40 cellular contexts compared by ENCODE assay signal in the genomic region with DNA sequence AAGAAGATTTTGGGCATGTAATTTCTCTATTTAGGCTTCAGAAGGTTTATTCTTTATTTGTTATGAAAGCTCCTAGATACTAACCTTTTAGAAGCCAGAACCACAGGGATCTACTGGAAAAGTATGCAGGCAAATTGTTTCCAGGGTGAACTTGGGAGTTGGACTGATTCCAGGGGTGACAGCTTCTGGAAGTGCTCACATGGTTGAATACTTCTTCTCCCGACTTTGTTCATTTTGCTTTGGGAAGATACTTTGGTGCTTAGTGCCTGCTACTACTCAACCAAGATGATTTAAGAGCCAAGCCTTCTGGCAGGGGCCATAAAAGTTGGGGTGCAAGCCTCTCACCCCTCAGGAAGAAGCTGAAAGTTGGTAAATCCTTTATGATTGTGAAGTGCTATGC.
"Had no signal": no experiment of that assay in that cellular context is flagged by ENCODE, and none has a peak within 500 bp of the region (broad histone marks: within the 10 kb centered on the region; RNA-seq: fewer than 3 reads in every experiment).

No MANE protein-coding gene starts in this region.

- H3K27me3 Mint-ChIP-seq: activated naive CD4-positive, alpha-beta T cell treated with anti-CD3 and anti-CD28 coated beads, Interleukin-2, amount 10 ng/mL, durations not matched to agents 7 days and 5 days; activated naive CD4-positive, alpha-beta T cell treated with anti-CD3 and anti-CD28 coated beads, Interleukin-2, amount 50 U/mL, for 24 hours; activated naive CD8-positive, alpha-beta T cell; activated naive CD8-positive, alpha-beta T cell treated with anti-CD3 and anti-CD28 coated beads for 36 hours; activated naive CD8-positive, alpha-beta T cell treated with anti-CD3 and anti-CD28 coated beads, Interleukin-2, amount 10 ng/mL, durations not matched to agents 7 days and 5 days; activated naive CD8-positive, alpha-beta T cell treated with anti-CD3 and anti-CD28 coated beads, Interleukin-2, amount 50 U/mL, for 24 hours; activated T-helper 17 cell treated with anti-CD3 and anti-CD28 coated beads, Interleukin-2, amount 50 U/mL, for 72 hours; central memory CD8-positive, alpha-beta T cell had no signal

- H3K4me3 ChIP-seq: adrenal gland, ascending aorta, body of pancreas, breast epithelium, cardiac muscle cell had no signal

- H3K4me1 ChIP-seq: adrenal gland, ascending aorta, body of pancreas, breast epithelium had no signal

- H3K36me3 Mint-ChIP-seq: activated naive CD4-positive, alpha-beta T cell treated with anti-CD3 and anti-CD28 coated beads, Interleukin-2, amount 10 ng/mL, durations not matched to agents 7 days and 5 days; activated naive CD4-positive, alpha-beta T cell treated with anti-CD3 and anti-CD28 coated beads, Interleukin-2, amount 50 U/mL, for 24 hours; activated naive CD4-positive, alpha-beta T cell treated with anti-CD3 and anti-CD28 coated beads, Interleukin-2, amount 50 U/mL, for 72 hours; activated naive CD8-positive, alpha-beta T cell; activated naive CD8-positive, alpha-beta T cell treated with anti-CD3 and anti-CD28 coated beads for 36 hours; activated naive CD8-positive, alpha-beta T cell treated with anti-CD3 and anti-CD28 coated beads, Interleukin-2, amount 10 ng/mL, durations not matched to agents 7 days and 5 days; brain had no signal

- H3K4me1 Mint-ChIP-seq: activated naive CD4-positive, alpha-beta T cell treated with anti-CD3 and anti-CD28 coated beads, Interleukin-2, amount 10 ng/mL, durations not matched to agents 7 days and 5 days; activated naive CD4-positive, alpha-beta T cell treated with anti-CD3 and anti-CD28 coated beads, Interleukin-2, amount 50 U/mL, for 24 hours; activated naive CD8-positive, alpha-beta T cell treated with anti-CD3 and anti-CD28 coated beads for 36 hours; activated naive CD8-positive, alpha-beta T cell treated with anti-CD3 and anti-CD28 coated beads, Interleukin-2, amount 10 ng/mL, durations not matched to agents 7 days and 5 days; activated naive CD8-positive, alpha-beta T cell treated with anti-CD3 and anti-CD28 coated beads, Interleukin-2, amount 50 U/mL, for 24 hours; activated T-helper 17 cell treated with anti-CD3 and anti-CD28 coated beads, Interleukin-2, amount 50 U/mL, for 72 hours; brain; central memory CD8-positive, alpha-beta T cell had no signal

- FAIRE-seq: astrocyte, bronchial epithelial cell had no signal

- ATAC-seq: activated naive CD4-positive, alpha-beta T cell treated with anti-CD3 and anti-CD28 coated beads, Interleukin-2, amount 50 U/mL, for 72 hours; activated naive CD8-positive, alpha-beta T cell treated with anti-CD3 and anti-CD28 coated beads, Interleukin-2, amount 50 U/mL, for 24 hours; activated T-cell treated with anti-CD3 and anti-CD28 coated beads, Interleukin-2, amount 50 U/mL, for 4 hours; activated T-cell treated with anti-CD3 and anti-CD28 coated beads, Interleukin-2, amount 50 U/mL, for 72 hours; activated T-helper 17 cell treated with anti-CD3 and anti-CD28 coated beads, Interleukin-2, amount 50 U/mL, for 72 hours; body of pancreas had no signal

- H3K4me3 Mint-ChIP-seq: activated naive CD4-positive, alpha-beta T cell treated with anti-CD3 and anti-CD28 coated beads for 36 hours; activated naive CD4-positive, alpha-beta T cell treated with anti-CD3 and anti-CD28 coated beads, Interleukin-2, amount 10 ng/mL, durations not matched to agents 7 days and 5 days; activated naive CD4-positive, alpha-beta T cell treated with anti-CD3 and anti-CD28 coated beads, Interleukin-2, amount 50 U/mL, for 24 hours; activated naive CD8-positive, alpha-beta T cell; activated naive CD8-positive, alpha-beta T cell treated with anti-CD3 and anti-CD28 coated beads for 36 hours; activated naive CD8-positive, alpha-beta T cell treated with anti-CD3 and anti-CD28 coated beads, Interleukin-2, amount 10 ng/mL, durations not matched to agents 7 days and 5 days; activated naive CD8-positive, alpha-beta T cell treated with anti-CD3 and anti-CD28 coated beads, Interleukin-2, amount 50 U/mL, for 24 hours; activated T-cell treated with anti-CD3 and anti-CD28 coated beads, Interleukin-2, amount 50 U/mL, for 24 hours; activated T-cell treated with anti-CD3 and anti-CD28 coated beads, Interleukin-2, amount 50 U/mL, for 4 hours; activated T-cell treated with anti-CD3 and anti-CD28 coated beads, Interleukin-2, amount 50 U/mL, for 72 hours; activated T-helper 1 cell treated with anti-CD3 and anti-CD28 coated beads, Interleukin-12 subunit alpha, Interleukin-12 subunit beta, Interleukin-2, Interleukin-4 antibody, amounts not matched to agents 30 ng/mL and 10 ng/mL and 1 ng/mL, durations not matched to agents 14 hours and 24 hours and 36 hours; activated T-helper 17 cell treated with anti-CD3 and anti-CD28 coated beads, Interleukin-2, amount 50 U/mL, for 72 hours; brain; central memory CD8-positive, alpha-beta T cell had no signal

- DNase-seq: activated effector memory CD4-positive, alpha-beta T cell treated with anti-CD3 and anti-CD28 coated beads, Interleukin-2, amount 50 U/mL, for 16 hours; activated effector memory CD4-positive, alpha-beta T cell treated with Interleukin-2 at 50 U/mL for 16 hours; activated gamma-delta T cell; activated gamma-delta T cell treated with Interleukin-2 at 50 U/mL for 16 hours; activated naive CD4-positive, alpha-beta T cell; activated naive CD4-positive, alpha-beta T cell treated with anti-CD3 and anti-CD28 coated beads for 36 hours; activated naive CD4-positive, alpha-beta T cell treated with anti-CD3 and anti-CD28 coated beads, Interleukin-2, amount 10 ng/mL, durations not matched to agents 7 days and 5 days; activated naive CD4-positive, alpha-beta T cell treated with anti-CD3 and anti-CD28 coated beads, Interleukin-2, amount 50 U/mL, for 16 hours; activated naive CD4-positive, alpha-beta T cell treated with Interleukin-2 at 50 U/mL for 16 hours; activated naive CD8-positive, alpha-beta T cell treated with anti-CD3 and anti-CD28 coated beads for 36 hours; activated naive CD8-positive, alpha-beta T cell treated with anti-CD3 and anti-CD28 coated beads, Interleukin-2, amount 10 ng/mL, durations not matched to agents 7 days and 5 days; activated naive CD8-positive, alpha-beta T cell treated with anti-CD3 and anti-CD28 coated beads, Interleukin-2, amount 50 U/mL, for 24 hours; activated T-cell treated with anti-CD3 and anti-CD28 coated beads, Interleukin-2, amount 50 U/mL, for 1 hour; activated T-cell treated with anti-CD3 and anti-CD28 coated beads, Interleukin-2, amount 50 U/mL, for 24 hours; activated T-cell treated with anti-CD3 and anti-CD28 coated beads, Interleukin-2, amount 50 U/mL, for 4 hours; activated T-cell treated with anti-CD3 and anti-CD28 coated beads, Interleukin-2, amount 50 U/mL, for 48 hours; activated T-cell treated with anti-CD3 and anti-CD28 coated beads, Interleukin-2, amount 50 U/mL, for 72 hours; adrenal gland; amniotic stem cell; amygdala; anterior cingulate cortex; aorta; body of pancreas; brain microvascular endothelial cell; caudate nucleus; central memory CD4-positive, alpha-beta T cell; cerebellar nuclear complex had no signal

- H3K27ac Mint-ChIP-seq: activated naive CD4-positive, alpha-beta T cell treated with anti-CD3 and anti-CD28 coated beads for 36 hours; activated naive CD4-positive, alpha-beta T cell treated with anti-CD3 and anti-CD28 coated beads, Interleukin-2, amount 10 ng/mL, durations not matched to agents 7 days and 5 days; activated naive CD4-positive, alpha-beta T cell treated with anti-CD3 and anti-CD28 coated beads, Interleukin-2, amount 50 U/mL, for 24 hours; activated naive CD4-positive, alpha-beta T cell treated with anti-CD3 and anti-CD28 coated beads, Interleukin-2, amount 50 U/mL, for 72 hours; activated naive CD8-positive, alpha-beta T cell; activated naive CD8-positive, alpha-beta T cell treated with anti-CD3 and anti-CD28 coated beads for 36 hours; activated naive CD8-positive, alpha-beta T cell treated with anti-CD3 and anti-CD28 coated beads, Interleukin-2, amount 10 ng/mL, durations not matched to agents 7 days and 5 days; activated naive CD8-positive, alpha-beta T cell treated with anti-CD3 and anti-CD28 coated beads, Interleukin-2, amount 50 U/mL, for 24 hours; activated T-cell treated with anti-CD3 and anti-CD28 coated beads, Interleukin-2, amount 50 U/mL, for 24 hours; activated T-cell treated with anti-CD3 and anti-CD28 coated beads, Interleukin-2, amount 50 U/mL, for 72 hours; activated T-helper 1 cell treated with anti-CD3 and anti-CD28 coated beads, Interleukin-12 subunit alpha, Interleukin-12 subunit beta, Interleukin-2, Interleukin-4 antibody, amounts not matched to agents 30 ng/mL and 10 ng/mL and 1 ng/mL, durations not matched to agents 14 hours and 24 hours and 36 hours; activated T-helper 17 cell treated with anti-CD3 and anti-CD28 coated beads, Interleukin-2, amount 50 U/mL, for 72 hours; activated T-helper 2 cell treated with anti-CD3 and anti-CD28 coated beads, Interferon-gamma antibody, Interleukin-2, Interleukin-4, amounts not matched to agents 10 μg/mL and 5 μg/mL and 100 μg/mL, durations not matched to agents 14 hours and 24 hours and 36 hours; brain had no signal

- H3K9me3 ChIP-seq: adrenal gland, ascending aorta, body of pancreas, breast epithelium had no signal

- H3K9me3 Mint-ChIP-seq: activated naive CD4-positive, alpha-beta T cell treated with anti-CD3 and anti-CD28 coated beads for 36 hours; activated naive CD4-positive, alpha-beta T cell treated with anti-CD3 and anti-CD28 coated beads, Interleukin-2, amount 10 ng/mL, durations not matched to agents 7 days and 5 days; activated naive CD4-positive, alpha-beta T cell treated with anti-CD3 and anti-CD28 coated beads, Interleukin-2, amount 50 U/mL, for 24 hours; activated naive CD4-positive, alpha-beta T cell treated with anti-CD3 and anti-CD28 coated beads, Interleukin-2, amount 50 U/mL, for 72 hours; activated naive CD8-positive, alpha-beta T cell treated with anti-CD3 and anti-CD28 coated beads for 36 hours; activated naive CD8-positive, alpha-beta T cell treated with anti-CD3 and anti-CD28 coated beads, Interleukin-2, amount 10 ng/mL, durations not matched to agents 7 days and 5 days; activated naive CD8-positive, alpha-beta T cell treated with anti-CD3 and anti-CD28 coated beads, Interleukin-2, amount 50 U/mL, for 24 hours; activated T-cell treated with anti-CD3 and anti-CD28 coated beads, Interleukin-2, amount 50 U/mL, for 24 hours; activated T-cell treated with anti-CD3 and anti-CD28 coated beads, Interleukin-2, amount 50 U/mL, for 4 hours; activated T-cell treated with anti-CD3 and anti-CD28 coated beads, Interleukin-2, amount 50 U/mL, for 72 hours; activated T-helper 1 cell treated with anti-CD3 and anti-CD28 coated beads, Interleukin-12 subunit alpha, Interleukin-12 subunit beta, Interleukin-2, Interleukin-4 antibody, amounts not matched to agents 30 ng/mL and 10 ng/mL and 1 ng/mL, durations not matched to agents 14 hours and 24 hours and 36 hours; activated T-helper 17 cell treated with anti-CD3 and anti-CD28 coated beads, Interleukin-2, amount 50 U/mL, for 72 hours; activated T-helper 2 cell treated with anti-CD3 and anti-CD28 coated beads, Interferon-gamma antibody, Interleukin-2, Interleukin-4, amounts not matched to agents 10 μg/mL and 5 μg/mL and 100 μg/mL, durations not matched to agents 14 hours and 24 hours and 36 hours; central memory CD8-positive, alpha-beta T cell had no signal

- H3K36me3 ChIP-seq: adrenal gland, ascending aorta, brain microvascular endothelial cell, breast epithelium, cardiac muscle cell had no signal

- H3K27ac ChIP-seq: adrenal gland, ascending aorta, body of pancreas, brain microvascular endothelial cell, breast epithelium, cardiac muscle cell had no signal

- H3K27me3 ChIP-seq: adrenal gland, ascending aorta, body of pancreas, brain microvascular endothelial cell, breast epithelium, cardiac muscle cell had no signal
